Comparison of ENCODE assay signal across 8 cellular contexts in genomic region chr15:57591237-57591821, GRCh38. TPM values are rescaled to one million over a fixed set of nuclear protein-coding genes. Genes with fewer than 3 reads are reported as not detected.
DNase-seq lines count a peak whose midpoint lies in the region; ATAC-seq and TF ChIP-seq lines count a peak whose summit lies in the region.

No MANE protein-coding gene starts in this region.

- peak overlapping the region; percentile 47 for H3K4me3 ChIP-seq in CD8-positive, alpha-beta memory T cell (ENCODE audit: low read length)
- H3K4me3 ChIP-seq in fibroblast of lung (replicated peaks in 1 of 4; ENCODE audit: control extremely low read depth in 1 of 4, insufficient read depth in 1 of 4, low read depth in 3 of 4, low read length in 4 of 4): peak overlapping the region in 3 of 4 experiments; percentile 25 to 43 (median 36)
- H3K4me3 ChIP-seq in prostate gland: peak overlapping the region; percentile 58 to 59

- CTCF ChIA-PET in CD8-positive, alpha-beta memory T cell (lab: Charles Lee): no interaction called here

- H3K27ac ChIP-seq in CD8-positive, alpha-beta memory T cell (ENCODE audit: low read depth, low read length): no peak overlapping the region
- H3K27ac ChIP-seq in fibroblast of lung (ENCODE audit: insufficient read depth, low read length) (no peak overlapping the region), prostate gland (peak overlapping the region; percentile 77 to 81)

- peaks cover 10 to 21% (median 18%) of the 10 kb centered on the region in 3 donors for H3K4me1 Mint-ChIP-seq in CD8-positive, alpha-beta memory T cell

- peak overlapping the region; percentile 51 for H3K4me2 ChIP-seq in fibroblast of lung (ENCODE audit: extremely low read depth, insufficient read depth, low read length)

- no peaks in the 10 kb centered on the region for H4K20me1 ChIP-seq in fibroblast of lung (ENCODE audit: control insufficient read depth, extremely low read depth, insufficient read depth, low read length)

- 25% methylated on average over 16 of the region's 18 CpGs for WGBS in prostate gland

- no peak overlapping the region for H3K9ac ChIP-seq in fibroblast of lung (ENCODE audit: insufficient read depth, low read length)

- no peak for DNase-seq in CD8-positive, alpha-beta memory T cell
- peak; percentile 30 for DNase-seq in SW480 (ENCODE audit: low spot score)
- DNase-seq in fibroblast of lung (ENCODE audit: low read depth in 2 of 2): no peak
- no peak for DNase-seq in prostate gland (ENCODE audit: low spot score)
- no peak for DNase-seq in COLO668 (lab: John Stamatoyannopoulos, UW; ENCODE audit: unreplicated experiment)
- no peak for DNase-seq in activated effector memory CD4-positive, alpha-beta T cell treated with Interleukin-2 at 50 U/mL for 16 hours

- H2AFZ ChIP-seq in fibroblast of lung (ENCODE audit: low read length): no peak overlapping the region

- no peaks in the 10 kb centered on the region for H3K36me3 ChIP-seq in CD8-positive, alpha-beta memory T cell (ENCODE audit: insufficient read depth, low read length)
- H3K36me3 ChIP-seq in fibroblast of lung (ENCODE audit: control insufficient read depth, insufficient read depth, low read length): no peaks in the 10 kb centered on the region
- no peaks in the 10 kb centered on the region for H3K36me3 ChIP-seq in prostate gland

- TF ChIP-seq CTCF in fibroblast of lung (conservative IDR thresholded peaks at IDR 0.05 in 1 of 2, IDR thresholded peaks at IDR 0.05 in 1 of 2; ENCODE audit: low read depth in 1 of 2, low read length in 2 of 2) (no peak), prostate gland (IDR thresholded peaks at IDR 0.05) (no peak)

- intact Hi-C loops in prostate gland (cut with DNase I): no loop called here

- no peaks in the 10 kb centered on the region for H3K9me3 ChIP-seq in CD8-positive, alpha-beta memory T cell (ENCODE audit: low read length)
- H3K9me3 ChIP-seq in fibroblast of lung (ENCODE audit: control insufficient read depth, insufficient read depth, low read depth, low read length) (no peaks in the 10 kb centered on the region), prostate gland (no peaks in the 10 kb centered on the region)

- H3K27me3 Mint-ChIP-seq in CD8-positive, alpha-beta memory T cell: peaks cover 23 to 61% of the 10 kb centered on the region in 2 donors

- H3K27me3 ChIP-seq in CD8-positive, alpha-beta memory T cell (ENCODE audit: insufficient read depth, low read length, poor library complexity, severe bottlenecking): no peaks in the 10 kb centered on the region
- peaks cover 14% of the 10 kb centered on the region for H3K27me3 ChIP-seq in fibroblast of lung (ENCODE audit: control insufficient read depth, insufficient read depth, low read length)
- no peaks in the 10 kb centered on the region for H3K27me3 ChIP-seq in prostate gland (replicated peaks; ENCODE audit: insufficient read depth)

- no peak for TF ChIP-seq POLR2A in prostate gland (IDR thresholded peaks at IDR 0.05)

- peaks cover 0 to 4% (median 0%) of the 10 kb centered on the region in 5 donors for H3K9me3 Mint-ChIP-seq in CD8-positive, alpha-beta memory T cell

- no peak overlapping the region for H3K27ac Mint-ChIP-seq in CD8-positive, alpha-beta memory T cell

- H3K4me3 Mint-ChIP-seq in CD8-positive, alpha-beta memory T cell: peak overlapping the region in 3 of 7 donors; percentile 14 to 62 (median 43)

- no peaks in the 10 kb centered on the region for H3K36me3 Mint-ChIP-seq in CD8-positive, alpha-beta memory T cell

- POLR2A ChIA-PET in CD8-positive, alpha-beta memory T cell (lab: Charles Lee): no interaction called here

- peaks cover 29% of the 10 kb centered on the region for H3K4me1 ChIP-seq in CD8-positive, alpha-beta memory T cell (ENCODE audit: insufficient read depth, low read length)
- H3K4me1 ChIP-seq in fibroblast of lung (ENCODE audit: control insufficient read depth, extremely low read depth, insufficient read depth, low read length) (no peaks in the 10 kb centered on the region), prostate gland (replicated peaks) (peaks cover 5% of the 10 kb centered on the region)

- H3K79me2 ChIP-seq in fibroblast of lung (ENCODE audit: control insufficient read depth, insufficient read depth, low read length): no peaks in the 10 kb centered on the region

- no peak for ATAC-seq in GM19395 (IDR thresholded peaks at IDR 0.05; ENCODE audit: unreplicated experiment)
- no peak for ATAC-seq in GM21381 (IDR thresholded peaks at IDR 0.05; ENCODE audit: unreplicated experiment)

RNA-seq across cellular contexts. Expression of gene MYZAP, which starts 0.4 kb away (rescaled TPM):
- total RNA-seq in CD8-positive, alpha-beta memory T cell: not detected
- polyA plus RNA-seq in CD8-positive, alpha-beta memory T cell: not detected
- total RNA-seq in fibroblast of lung: 0.17 TPM in 1 of 2 replicates, not detected in the other
- polyA plus RNA-seq in fibroblast of lung: 0.08 TPM in 1 of 2 replicates, not detected in the other
- polyA plus RNA-seq in fibroblast of lung (2012): not detected in 2 replicates
- polyA minus RNA-seq in fibroblast of lung (ENCODE audit: low replicate concordance): not detected in 2 replicates
- total RNA-seq in prostate gland: 10 to 100 TPM; 14.9 to 25.1 TPM

Comparison
In these comparisons a context has a peak if more than half of its experiments do, and no peak if none do; other contexts are left out.
1. H3K27ac ChIP-seq: peak in prostate gland (2 of 2); none in CD8-positive, alpha-beta memory T cell (single experiment) and fibroblast of lung (single experiment).
2. RNA of gene MYZAP, which starts 0.4 kb away (total RNA-seq): 14.9 to 25.1 TPM in prostate gland; 0.17 TPM in fibroblast of lung and not detected in CD8-positive, alpha-beta memory T cell; every median in the first group is over 10 times any median in the second.
3. Peak in every context shown above with its lines, with median percentiles within 50 percentile points of each other: H3K4me3 ChIP-seq.